Comparison of ENCODE assay signal across 7 cellular contexts in the genomic region with DNA sequence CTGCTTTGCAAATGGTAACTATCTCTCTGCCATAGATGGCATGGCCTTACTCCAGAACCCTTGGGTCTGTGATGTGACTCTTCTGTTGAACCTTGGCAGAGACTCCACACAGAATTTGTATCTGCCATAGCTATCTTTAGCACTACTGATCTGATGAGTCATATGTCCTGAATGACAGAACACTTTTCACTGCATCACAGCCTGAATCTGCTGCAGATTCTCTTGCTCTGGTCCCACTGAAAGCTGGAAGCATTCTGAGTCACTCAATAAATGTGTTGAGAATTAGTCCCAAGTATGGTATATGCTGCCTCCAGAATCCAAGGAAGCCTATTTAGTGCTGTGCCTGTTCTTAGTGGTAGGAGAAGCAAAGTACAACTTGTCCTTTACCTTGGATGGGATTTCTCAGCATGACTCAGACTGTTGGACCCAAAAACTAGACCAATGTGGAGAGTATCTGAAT. TPM values are rescaled to one million over a fixed set of nuclear protein-coding genes. Genes with fewer than 3 reads are reported as not detected.
DNase-seq lines count a peak whose midpoint lies in the region; ATAC-seq, FAIRE-seq and TF ChIP-seq lines count a peak whose summit lies in the region.

No MANE protein-coding gene starts in this region.

- RAD21 ChIA-PET in GM12878 (lab: Charles Lee; ENCODE audit: unreplicated experiment): interaction anchor here (1.2 kb wide), 1 partner anchor 20 kb away, joined by 3 read pairs; no protein-coding TSS in a partner anchor

- H3K4me2 ChIP-seq in GM12878 (ENCODE audit: control insufficient read depth, insufficient read depth): peak overlapping the region; percentile 23; the same call in 1 of the 2 replicates

- ATAC-seq in GM18868 (IDR thresholded peaks at IDR 0.05; ENCODE audit: unreplicated experiment): peak; percentile 95
- ATAC-seq in HG03060 (IDR thresholded peaks at IDR 0.05; ENCODE audit: low read depth, unreplicated experiment): peak; percentile 73
- peak; percentile 92 for ATAC-seq in GM12878
- peak; percentile 91 to 95 (median 94) for ATAC-seq in psoas muscle

- H3K9ac ChIP-seq in GM12878 (ENCODE audit: control insufficient read depth, insufficient read depth, low read length): no peak overlapping the region

- peak overlapping the region; percentile 1; the same call in 1 of the 2 replicates for H2AFZ ChIP-seq in GM12878 (ENCODE audit: control insufficient read depth, low read depth, low read length)

- H4K20me1 ChIP-seq in GM12878 (ENCODE audit: control insufficient read depth, insufficient read depth): no peaks in the 10 kb centered on the region

- no peak for TF ChIP-seq POLR2A in GM12878 (IDR thresholded peaks at IDR 0.05; ENCODE audit: low read depth, low read length)

- in situ Hi-C loops in GM12878 (cut with MboI): no loop called here

- no peaks in the 10 kb centered on the region for H3K27me3 ChIP-seq in GM12878 (replicated peaks in 1 of 2; ENCODE audit: control insufficient read depth in 2 of 2, insufficient read depth in 2 of 2, low read length in 1 of 2)
- H3K27me3 ChIP-seq in psoas muscle (ENCODE audit: insufficient read depth in 3 of 3, low read length in 2 of 3): no peaks in the 10 kb centered on the region
- no peaks in the 10 kb centered on the region for H3K27me3 ChIP-seq in CD8-positive, alpha-beta memory T cell (ENCODE audit: insufficient read depth, low read length, poor library complexity, severe bottlenecking)

- H3K79me2 ChIP-seq in GM12878 (ENCODE audit: control insufficient read depth, insufficient read depth, low read length): no peaks in the 10 kb centered on the region

- intact Hi-C loops in GM12878 (cut with micrococcal nuclease; ENCODE audit: unreplicated experiment) (no loop called here), psoas muscle (cut with DNase I) (loop anchor here in 1 of 2 donors (2.0 kb wide), 1 partner anchor 30 kb away; no protein-coding TSS in a partner anchor)

- H3K9me3 ChIP-seq in GM12878 (replicated peaks; ENCODE audit: control insufficient read depth, insufficient read depth, low read length) (no peaks in the 10 kb centered on the region), psoas muscle (no peaks in the 10 kb centered on the region)
- no peaks in the 10 kb centered on the region for H3K9me3 ChIP-seq in CD8-positive, alpha-beta memory T cell (ENCODE audit: low read length)

- no peaks in the 10 kb centered on the region for H3K4me1 Mint-ChIP-seq in CD8-positive, alpha-beta memory T cell

- TF ChIP-seq EP300 in GM12878 (IDR thresholded peaks at IDR 0.05; ENCODE audit: borderline replicate concordance in 1 of 2, control insufficient read depth in 1 of 2, low read depth in 2 of 2, low read length in 2 of 2): no peak

- H3K9me3 Mint-ChIP-seq in CD8-positive, alpha-beta memory T cell: no peaks in the 10 kb centered on the region

- no peaks in the 10 kb centered on the region for H3K36me3 Mint-ChIP-seq in CD8-positive, alpha-beta memory T cell

- no peak overlapping the region for H3K4me3 Mint-ChIP-seq in CD8-positive, alpha-beta memory T cell

- DNase-seq in GM12878 (ENCODE audit: low read depth, low spot score) (peak; percentile 31), psoas muscle (peak in 1 of 2 donors; percentile 59), NCI-H345 (lab: John Stamatoyannopoulos, UW) (no peak), NCI-H524 (lab: John Stamatoyannopoulos, UW) (no peak)
- DNase-seq in CD8-positive, alpha-beta memory T cell: no peak

- no TSS peak for BruUV-seq in GM12878 (replicated peaks; lab: Mats Ljungman, UMichigan)

- no peak overlapping the region for H3K27ac Mint-ChIP-seq in CD8-positive, alpha-beta memory T cell

- no peak for TF ChIP-seq CTCF in GM12878 (IDR thresholded peaks at IDR 0.05 in 2 of 3, conservative IDR thresholded peaks at IDR 0.05 in 1 of 3; ENCODE audit: control insufficient read depth in 2 of 3, extremely low read depth in 1 of 3, insufficient read depth in 1 of 3, low read depth in 3 of 3, low read length in 3 of 3)
- peak; percentile 16 for TF ChIP-seq CTCF in psoas muscle (IDR thresholded peaks at IDR 0.05)

- H3K4me3 ChIP-seq in GM12878 (no peak overlapping the region), psoas muscle (no peak overlapping the region)
- H3K4me3 ChIP-seq in CD8-positive, alpha-beta memory T cell (ENCODE audit: low read length): no peak overlapping the region

- POLR2A ChIA-PET in GM12878 (lab: Charles Lee): interaction anchor here (1.1 kb wide), 1 partner anchor 19 kb away, joined by 4 read pairs; no protein-coding TSS in a partner anchor
- POLR2A ChIA-PET in CD8-positive, alpha-beta memory T cell (lab: Charles Lee): no interaction called here

- CTCF ChIA-PET in GM12878 (lab: Yijun Ruan, JAX): no interaction called here
- CTCF ChIA-PET in CD8-positive, alpha-beta memory T cell (lab: Charles Lee): no interaction called here

- H3K36me3 ChIP-seq in GM12878 (ENCODE audit: control insufficient read depth in 2 of 2, insufficient read depth in 2 of 2, low read length in 1 of 2) (no peaks in the 10 kb centered on the region), psoas muscle (ENCODE audit: insufficient read depth in 1 of 2, low read depth in 1 of 2) (no peaks in the 10 kb centered on the region)
- no peaks in the 10 kb centered on the region for H3K36me3 ChIP-seq in CD8-positive, alpha-beta memory T cell (ENCODE audit: insufficient read depth, low read length)

- no peak overlapping the region for H3K27ac ChIP-seq in GM12878 (ENCODE audit: control insufficient read depth, insufficient read depth)
- peak overlapping the region; percentile 88 for H3K27ac ChIP-seq in psoas muscle
- no peak overlapping the region for H3K27ac ChIP-seq in CD8-positive, alpha-beta memory T cell (ENCODE audit: low read depth, low read length)

- no peak for TF ChIP-seq RAD21 in GM12878 (IDR thresholded peaks at IDR 0.05; ENCODE audit: insufficient read depth, low read depth, low read length)

- SMC1A ChIA-PET in GM12878 (lab: Charles Lee; ENCODE audit: uncharacterized antibody, unreplicated experiment): interaction anchor here (0.7 to 1.5 kb wide), 8 partner anchors 9 to 42 kb away, joined by 3 to 5 read pairs (median 3); partner anchors contain the start of gene ANKRD1

- H3K4me1 ChIP-seq in GM12878 (ENCODE audit: control insufficient read depth, insufficient read depth, low read length) (no peaks in the 10 kb centered on the region), psoas muscle (peaks cover 29% of the 10 kb centered on the region)
- H3K4me1 ChIP-seq in CD8-positive, alpha-beta memory T cell (ENCODE audit: insufficient read depth, low read length): no peaks in the 10 kb centered on the region

- FAIRE-seq in GM12878 (lab: Jason Lieb, UNC): peak; percentile 59

- peaks cover 3 to 18% of the 10 kb centered on the region in 2 donors for H3K27me3 Mint-ChIP-seq in CD8-positive, alpha-beta memory T cell

TF ChIP-seq in GM12878, 131 proteins besides CTCF, POLR2A, EP300 and RAD21 (continues in another document):
- 0 out of 2 replicates have a peak, but pooled peaks have one; percentile 9 for TF ChIP-seq IRF4 (IDR thresholded peaks at IDR 0.05; ENCODE audit: low read depth, low read length)
- 0 out of 2 replicates have a peak, but pooled peaks have one; percentile 51 for TF ChIP-seq MEF2A (IDR thresholded peaks at IDR 0.05; ENCODE audit: insufficient read depth, low read depth, low read length)
- peak; percentile 33; the same call in 1 of the 2 replicates for TF ChIP-seq PKNOX1 (IDR thresholded peaks at IDR 0.05)
- TF ChIP-seq CHD2 (IDR thresholded peaks at IDR 0.05; ENCODE audit: borderline replicate concordance, low read depth, low read length): no peak

RNA-seq across cellular contexts. Expression of gene ANKRD1, which starts 39.5 kb away (rescaled TPM):
- total RNA-seq in GM12878 (2013; cell fraction: nucleolus; rRNA removed): not detected in 2 replicates
- total RNA-seq in GM12878 (2014; rRNA removed) (not detected in 2 replicates), GM12878 (2014; rRNA removed; fragmentation: Illumina TruSeq; extraction: Trizol) (not detected in 2 replicates), GM12878 (2021) (not detected in 2 replicates), psoas muscle (1,000 to 10,000 TPM; 1,558 to 6,044 (median 2,711) TPM)
- polyA plus RNA-seq in GM12878 (2011; ENCODE audit: low read depth): not detected
- polyA plus RNA-seq in GM12878 (2011; rRNA removed) (not detected in 2 replicates), GM12878 (2014; fragmentation: Illumina TruSeq; extraction: Trizol) (0.11 TPM in 1 of 2 replicates, not detected in the other), GM12878 (2014; fragmentation: Nextera tagmentation; extraction: Ambion mirVana) (not detected), GM12878 (2014; rRNA removed) (not detected in 2 replicates), GM12878 (2016; fragmentation: Nextera tagmentation; extraction: Ambion mirVana) (not detected), psoas muscle (1,000 to 10,000 TPM in 2 of 3 donors, 100 to 1,000 TPM in 1; 104 to 1,576 (median 1,443) TPM)
- 0.03 TPM in 1 of 2 replicates, not detected in the other for polyA plus RNA-seq in GM12878 (2011; cell fraction: cytosol; rRNA removed)
- polyA plus RNA-seq in GM12878 (2011; cell fraction: nucleus; rRNA removed): 0.04 TPM in 1 of 2 replicates, not detected in the other
- polyA plus RNA-seq in GM12878 (2012): not detected in 2 replicates
- polyA minus RNA-seq in GM12878 (2011; rRNA and poly(A)+ RNA removed): not detected in 2 replicates
- polyA minus RNA-seq in GM12878 (2011; cell fraction: cytosol; rRNA and poly(A)+ RNA removed): not detected in 2 replicates
- not detected in 2 replicates for polyA minus RNA-seq in GM12878 (2011; cell fraction: nucleus; rRNA and poly(A)+ RNA removed)
- total RNA-seq in CD8-positive, alpha-beta memory T cell: not detected
- polyA plus RNA-seq in CD8-positive, alpha-beta memory T cell: not detected

Comparison
In these comparisons a context has a peak if more than half of its experiments do, and no peak if none do; other contexts are left out.
1. RNA of gene ANKRD1, which starts 39.5 kb away (total RNA-seq): 1,558 to 6,044 TPM in psoas muscle; not detected in GM12878 and not detected in CD8-positive, alpha-beta memory T cell; every median in the first group is over 1,000 times any median in the second.
2. Peak in every context shown above with its lines, with median percentiles within 50 percentile points of each other: ATAC-seq.